ENCODE assay signal across 17 cellular contexts in genomic region chr3:140834266-140835037, GRCh38.
DNase-seq lines count a peak whose midpoint lies in the region; ATAC-seq and TF ChIP-seq lines count a peak whose summit lies in the region.
"Had no signal": no experiment of that assay in that cellular context is flagged by ENCODE, and none has a peak within 500 bp of the region (broad histone marks: within the 10 kb centered on the region; RNA-seq: fewer than 3 reads in every experiment).

No MANE protein-coding gene starts in this region.

- TF ChIP-seq CTCF in PC-3 (conservative IDR thresholded peaks at IDR 0.05; ENCODE audit: low read depth, low read length): no peak
- TF ChIP-seq CTCF in epithelial cell of esophagus (IDR thresholded peaks at IDR 0.05; ENCODE audit: insufficient read depth, low read depth, low read length, missing control alignments): no peak
- TF ChIP-seq CTCF in smooth muscle cell (IDR thresholded peaks at IDR 0.05; ENCODE audit: borderline replicate concordance, insufficient read depth, poor library complexity, severe bottlenecking): no peak
- TF ChIP-seq CTCF in MM.1S (IDR thresholded peaks at IDR 0.05; ENCODE audit: low read length): no peak

- no peaks in the 10 kb centered on the region for H3K27me3 ChIP-seq in PC-3 (ENCODE audit: low read length)
- H3K27me3 ChIP-seq in smooth muscle cell (ENCODE audit: low read depth): peaks cover 5% of the 10 kb centered on the region
- H3K27me3 ChIP-seq in MM.1S (replicated peaks; ENCODE audit: insufficient read depth, low read length): no peaks in the 10 kb centered on the region
- H3K27me3 ChIP-seq: uterus had no signal

- H3K27ac Mint-ChIP-seq in activated T-cell treated with anti-CD3 and anti-CD28 coated beads, Interleukin-2, amount 50 U/mL, for 72 hours: peak overlapping the region; percentile 7
- H3K27ac Mint-ChIP-seq: effector memory CD8-positive, alpha-beta T cell had no signal

- H3K4me2 ChIP-seq in PC-3 (ENCODE audit: low read length): no peak overlapping the region
- H3K4me2 ChIP-seq in smooth muscle cell: no peak overlapping the region
- H3K4me2 ChIP-seq in MM.1S (ENCODE audit: low read depth, low read length): no peak overlapping the region

- no peaks in the 10 kb centered on the region for H4K20me1 ChIP-seq in PC-3 (ENCODE audit: low read length)
- no peaks in the 10 kb centered on the region for H4K20me1 ChIP-seq in smooth muscle cell (ENCODE audit: low read depth)
- H4K20me1 ChIP-seq in MM.1S (ENCODE audit: insufficient read depth, low read length): no peaks in the 10 kb centered on the region

- H3K27ac ChIP-seq in PC-3 (ENCODE audit: low read length) (no peak overlapping the region), smooth muscle cell (ENCODE audit: low read depth) (peak overlapping the region; percentile 36), MM.1S (ENCODE audit: low read length) (no peak overlapping the region)
- H3K27ac ChIP-seq: HL-60, skin epidermis, uterus had no signal

- intact Hi-C loops in PC-3 (cut with micrococcal nuclease): no loop called here

- ATAC-seq in activated T-cell treated with anti-CD3 and anti-CD28 coated beads, Interleukin-2, amount 50 U/mL, for 72 hours (replicated peaks in 1 of 2): no peak
- ATAC-seq in activated T-cell treated with anti-CD3 and anti-CD28 coated beads, Interleukin-2, amount 50 U/mL, for 4 hours: no peak
- ATAC-seq in PC-3: no peak
- ATAC-seq: effector memory CD8-positive, alpha-beta T cell had no signal

- POLR2A ChIA-PET in PC-3 (lab: Charles Lee; ENCODE audit: unreplicated experiment): no interaction called here

- H3K9ac ChIP-seq in PC-3 (ENCODE audit: low read length) (no peak overlapping the region), smooth muscle cell (ENCODE audit: low read depth) (no peak overlapping the region), MM.1S (ENCODE audit: low read length) (no peak overlapping the region)

- H3K9me3 Mint-ChIP-seq in activated T-cell treated with anti-CD3 and anti-CD28 coated beads, Interleukin-2, amount 50 U/mL, for 72 hours: no peaks in the 10 kb centered on the region
- H3K9me3 Mint-ChIP-seq in activated T-cell treated with anti-CD3 and anti-CD28 coated beads, Interleukin-2, amount 50 U/mL, for 4 hours: no peaks in the 10 kb centered on the region
- H3K9me3 Mint-ChIP-seq: effector memory CD8-positive, alpha-beta T cell; H9 had no signal

- H3K27me3 Mint-ChIP-seq in activated T-cell treated with anti-CD3 and anti-CD28 coated beads, Interleukin-2, amount 50 U/mL, for 72 hours (ENCODE audit: low read depth): peaks cover 5% of the 10 kb centered on the region
- peaks cover 18% of the 10 kb centered on the region for H3K27me3 Mint-ChIP-seq in activated T-cell treated with anti-CD3 and anti-CD28 coated beads, Interleukin-2, amount 50 U/mL, for 4 hours (ENCODE audit: low read depth)

- H3K4me3 ChIP-seq in PC-3 (ENCODE audit: low read length) (no peak overlapping the region), epithelial cell of esophagus (ENCODE audit: low read length) (no peak overlapping the region), smooth muscle cell (no peak overlapping the region), MM.1S (ENCODE audit: low read length) (no peak overlapping the region)
- H3K4me3 ChIP-seq: skin epidermis, uterus had no signal

- H3K9me3 ChIP-seq in PC-3 (ENCODE audit: low read length) (no peaks in the 10 kb centered on the region), smooth muscle cell (replicated peaks; ENCODE audit: low read depth) (no peaks in the 10 kb centered on the region), MM.1S (replicated peaks; ENCODE audit: insufficient read depth, low read length) (no peaks in the 10 kb centered on the region)
- H3K9me3 ChIP-seq: uterus had no signal

- H3F3A ChIP-seq in PC-3 (ENCODE audit: low read length, unreplicated experiment) (no peaks in the 10 kb centered on the region), smooth muscle cell (ENCODE audit: low read depth) (no peaks in the 10 kb centered on the region), MM.1S (ENCODE audit: insufficient read depth, low read length) (no peaks in the 10 kb centered on the region)

- no peak for DNase-seq in activated T-cell treated with anti-CD3 and anti-CD28 coated beads, Interleukin-2, amount 50 U/mL, for 72 hours
- DNase-seq in activated T-cell treated with anti-CD3 and anti-CD28 coated beads, Interleukin-2, amount 50 U/mL, for 4 hours: no peak
- DNase-seq in PC-3: peak; percentile 51
- DNase-seq in epithelial cell of esophagus (ENCODE audit: low read depth): peak; percentile 33
- DNase-seq in smooth muscle cell (lab: John Stamatoyannopoulos, UW; ENCODE audit: unreplicated experiment): no peak
- DNase-seq in T1000 (lab: John Stamatoyannopoulos, UW): no peak
- DNase-seq in stimulated activated CD4-positive, alpha-beta T cell treated with anti-CD3 and anti-CD28 coated beads, Interleukin-15, amount 100 ng/mL, for 24 hours: no peak
- DNase-seq in MM.1S: no peak
- DNase-seq: 8988T; activated gamma-delta T cell; effector memory CD8-positive, alpha-beta T cell; H9; midbrain; stimulated activated naive CD4-positive, alpha-beta T cell treated with Interleukin-2 at 50 U/mL for 16 hours; uterus had no signal

- no peaks in the 10 kb centered on the region for H3K36me3 Mint-ChIP-seq in activated T-cell treated with anti-CD3 and anti-CD28 coated beads, Interleukin-2, amount 50 U/mL, for 72 hours (ENCODE audit: insufficient read depth in 2 of 2)
- no peaks in the 10 kb centered on the region for H3K36me3 Mint-ChIP-seq in activated T-cell treated with anti-CD3 and anti-CD28 coated beads, Interleukin-2, amount 50 U/mL, for 4 hours (ENCODE audit: insufficient read depth)

- WGBS in smooth muscle cell (ENCODE audit: low lambda C conversion rate): 31% methylated on average over 5 of the region's 5 CpGs

- no peaks in the 10 kb centered on the region for H3K79me2 ChIP-seq in PC-3 (ENCODE audit: low read length)
- H3K79me2 ChIP-seq in smooth muscle cell (ENCODE audit: low read depth): no peaks in the 10 kb centered on the region
- H3K79me2 ChIP-seq in MM.1S (ENCODE audit: low read length): no peaks in the 10 kb centered on the region

- H3K4me1 ChIP-seq in PC-3 (ENCODE audit: insufficient read depth, low read length) (no peaks in the 10 kb centered on the region), smooth muscle cell (ENCODE audit: low read depth) (no peaks in the 10 kb centered on the region), MM.1S (ENCODE audit: low read length) (peaks cover 12% of the 10 kb centered on the region)
- H3K4me1 ChIP-seq: uterus had no signal

- H3K36me3 ChIP-seq in PC-3 (ENCODE audit: low read depth, low read length) (no peaks in the 10 kb centered on the region), smooth muscle cell (ENCODE audit: low read depth) (no peaks in the 10 kb centered on the region), MM.1S (replicated peaks; ENCODE audit: insufficient read depth, low read length) (no peaks in the 10 kb centered on the region)
- H3K36me3 ChIP-seq: uterus had no signal

- CTCF ChIA-PET in PC-3 (lab: Charles Lee): no interaction called here

- H2AFZ ChIP-seq in PC-3 (ENCODE audit: low read length): no peak overlapping the region
- H2AFZ ChIP-seq in smooth muscle cell (ENCODE audit: low read depth): no peak overlapping the region
- no peak overlapping the region for H2AFZ ChIP-seq in MM.1S (ENCODE audit: low read length)

- no TSS peak for BruUV-seq in PC-3 (replicated peaks; lab: Mats Ljungman, UMichigan)

- no peaks in the 10 kb centered on the region for H3K9me2 ChIP-seq in PC-3 (replicated peaks; ENCODE audit: low read length)
- H3K9me2 ChIP-seq in MM.1S (replicated peaks; ENCODE audit: insufficient read depth, low read length): no peaks in the 10 kb centered on the region

- no peak overlapping the region for H3K4me3 Mint-ChIP-seq in activated T-cell treated with anti-CD3 and anti-CD28 coated beads, Interleukin-2, amount 50 U/mL, for 72 hours
- H3K4me3 Mint-ChIP-seq in activated T-cell treated with anti-CD3 and anti-CD28 coated beads, Interleukin-2, amount 50 U/mL, for 4 hours: no peak overlapping the region
- H3K4me3 Mint-ChIP-seq: effector memory CD8-positive, alpha-beta T cell; H9 had no signal

- peaks cover 7% of the 10 kb centered on the region for H3K4me1 Mint-ChIP-seq in activated T-cell treated with anti-CD3 and anti-CD28 coated beads, Interleukin-2, amount 50 U/mL, for 72 hours (ENCODE audit: low read depth)
- H3K4me1 Mint-ChIP-seq in activated T-cell treated with anti-CD3 and anti-CD28 coated beads, Interleukin-2, amount 50 U/mL, for 4 hours (ENCODE audit: low read depth): peaks cover 3% of the 10 kb centered on the region

Comparison
In these comparisons a context has a peak if more than half of its experiments do, and no peak if none do; other contexts are left out.
1. DNase-seq: peak in PC-3 (single experiment) and epithelial cell of esophagus (single experiment); none in activated T-cell treated with anti-CD3 and anti-CD28 coated beads, Interleukin-2, amount 50 U/mL, for 72 hours (0 of 2), activated T-cell treated with anti-CD3 and anti-CD28 coated beads, Interleukin-2, amount 50 U/mL, for 4 hours (single experiment), smooth muscle cell (single experiment), T1000 (single experiment), stimulated activated CD4-positive, alpha-beta T cell treated with anti-CD3 and anti-CD28 coated beads, Interleukin-15, amount 100 ng/mL, for 24 hours (single experiment) and MM.1S (single experiment).